9 cellular contexts compared by ENCODE assay signal in the genomic region with DNA sequence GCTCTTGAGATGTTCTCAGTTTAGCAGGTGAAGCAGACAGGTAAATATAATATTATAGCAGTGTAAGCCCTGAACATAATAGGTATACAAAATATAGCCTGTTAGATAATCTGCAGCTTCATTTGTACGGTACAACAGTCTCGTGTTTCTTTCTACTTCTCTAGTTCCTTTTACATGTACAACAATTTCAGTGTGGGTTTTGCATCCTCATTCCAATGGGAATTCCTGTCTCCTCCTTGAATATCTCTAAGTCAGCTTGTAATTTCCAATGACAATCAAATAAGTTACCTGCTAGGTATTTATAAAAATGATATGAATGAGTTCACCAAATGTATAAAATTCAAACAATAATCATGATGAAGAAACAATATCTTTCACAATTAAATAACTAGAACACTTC.
"Had no signal": no experiment of that assay in that cellular context is flagged by ENCODE, and none has a peak within 500 bp of the region (broad histone marks: within the 10 kb centered on the region; RNA-seq: fewer than 3 reads in every experiment).

No MANE protein-coding gene starts in this region.

- DNase-seq: GM23248, GOT3, H7, H9, HCEC 1CT, HFFc6 had no signal

- H3K4me3 ChIP-seq: GM23248, GM23338, HAP-1 had no signal

- H3K27ac ChIP-seq: GM23248 had no signal

- H3K9ac ChIP-seq: GM23248 had no signal

- H3K4me2 ChIP-seq: GM23338 had no signal

- ATAC-seq: GM23338, HCT116 had no signal

- H2AFZ ChIP-seq: GM23248, GM23338 had no signal

- H3K36me3 ChIP-seq: HAP-1 had no signal

- H3K9me3 ChIP-seq: HAP-1 had no signal
